ENCODE assay signal across 12 cellular contexts in genomic region chr18:13615432-13615861, GRCh38.
A peak's percentile ranks its signal among the peaks of the same experiment; 100 is the strongest.
DNase-seq lines count a peak whose midpoint lies in the region; ATAC-seq and TF ChIP-seq lines count a peak whose summit lies in the region.
"Had no signal": no experiment of that assay in that cellular context is flagged by ENCODE, and none has a peak within 500 bp of the region (broad histone marks: within the 10 kb centered on the region; RNA-seq: fewer than 3 reads in every experiment).

No MANE protein-coding gene starts in this region.

- H4K20me1 ChIP-seq in osteoblast (ENCODE audit: insufficient read depth, low read length): no peaks in the 10 kb centered on the region

- ATAC-seq in CD4-positive, CD25-positive, alpha-beta regulatory T cell (ENCODE audit: low read depth in 2 of 2): no peak
- ATAC-seq in HG03439 (IDR thresholded peaks at IDR 0.05; ENCODE audit: unreplicated experiment) (no peak), HG03095 (IDR thresholded peaks at IDR 0.05; ENCODE audit: unreplicated experiment) (no peak)

- peaks cover 50 to 85% (median 64%) of the 10 kb centered on the region in 4 donors for H3K4me1 Mint-ChIP-seq in CD4-positive, CD25-positive, alpha-beta regulatory T cell
- H3K4me1 Mint-ChIP-seq in endothelial cell (ENCODE audit: unreplicated experiment) (peaks cover 31% of the 10 kb centered on the region), type B pancreatic cell (ENCODE audit: unreplicated experiment) (peaks cover 15% of the 10 kb centered on the region)

- peaks cover 65% of the 10 kb centered on the region for H3K4me1 ChIP-seq in CD4-positive, CD25-positive, alpha-beta regulatory T cell (ENCODE audit: control insufficient read depth, insufficient read depth, low read length, poor library complexity, severe bottlenecking)
- H3K4me1 ChIP-seq in osteoblast (ENCODE audit: insufficient read depth, low read length): peaks cover 14% of the 10 kb centered on the region

- H3K36me3 ChIP-seq in CD4-positive, CD25-positive, alpha-beta regulatory T cell (ENCODE audit: control insufficient read depth, insufficient read depth, low read length): peaks cover under 1% of the 10 kb centered on the region
- H3K36me3 ChIP-seq in osteoblast (ENCODE audit: insufficient read depth, low read length): no peaks in the 10 kb centered on the region

- peak overlapping the region; percentile 41 to 93 (median 87) for H3K27ac Mint-ChIP-seq in CD4-positive, CD25-positive, alpha-beta regulatory T cell
- no peak overlapping the region for H3K27ac Mint-ChIP-seq in endothelial cell (ENCODE audit: unreplicated experiment)
- H3K27ac Mint-ChIP-seq in type B pancreatic cell: no peak overlapping the region

- in situ Hi-C loops in astrocyte of the spinal cord (cut with HindIII; ENCODE audit: low sequenced_read_pairs): no loop called here

- H3K4me2 ChIP-seq in osteoblast (ENCODE audit: insufficient read depth, low read length): no peak overlapping the region

- TF ChIP-seq CTCF in astrocyte of the spinal cord (IDR thresholded peaks at IDR 0.05; ENCODE audit: low read depth, low read length): no peak
- no peak for TF ChIP-seq CTCF in osteoblast (IDR thresholded peaks at IDR 0.05; ENCODE audit: extremely low read depth, low read depth, low read length)
- no peak for TF ChIP-seq CTCF in endothelial cell (IDR thresholded peaks at IDR 0.05; ENCODE audit: unreplicated experiment)
- no peak for TF ChIP-seq CTCF in type B pancreatic cell (conservative IDR thresholded peaks at IDR 0.05)

- H3K4me3 ChIP-seq in CD4-positive, CD25-positive, alpha-beta regulatory T cell (ENCODE audit: low read depth, low read length): peak overlapping the region; percentile 39
- H3K4me3 ChIP-seq in astrocyte of the spinal cord (ENCODE audit: low read depth, low read length) (no peak overlapping the region), osteoblast (ENCODE audit: insufficient read depth, low read length) (no peak overlapping the region)

- no peaks in the 10 kb centered on the region for H3K27me3 ChIP-seq in CD4-positive, CD25-positive, alpha-beta regulatory T cell (ENCODE audit: control insufficient read depth, insufficient read depth, low read length)
- H3K27me3 ChIP-seq in osteoblast (ENCODE audit: insufficient read depth, low read length): peaks cover 25% of the 10 kb centered on the region

- no peaks in the 10 kb centered on the region for H3K27me3 Mint-ChIP-seq in CD4-positive, CD25-positive, alpha-beta regulatory T cell
- H3K27me3 Mint-ChIP-seq in endothelial cell (ENCODE audit: unreplicated experiment) (peaks cover 15% of the 10 kb centered on the region), type B pancreatic cell (peaks cover 39% of the 10 kb centered on the region)

- no peaks in the 10 kb centered on the region for H3K9me3 Mint-ChIP-seq in CD4-positive, CD25-positive, alpha-beta regulatory T cell
- H3K9me3 Mint-ChIP-seq in endothelial cell (ENCODE audit: unreplicated experiment): no peaks in the 10 kb centered on the region
- no peaks in the 10 kb centered on the region for H3K9me3 Mint-ChIP-seq in type B pancreatic cell
- H3K9me3 Mint-ChIP-seq: immature natural killer cell had no signal

- no peak overlapping the region for H2AFZ ChIP-seq in osteoblast (ENCODE audit: low read length)

- H3K79me2 ChIP-seq in osteoblast (ENCODE audit: insufficient read depth, low read length): no peaks in the 10 kb centered on the region

- H3K4me3 Mint-ChIP-seq in CD4-positive, CD25-positive, alpha-beta regulatory T cell: peak overlapping the region; percentile 77 to 82 (median 79)
- H3K4me3 Mint-ChIP-seq in endothelial cell (ENCODE audit: unreplicated experiment) (no peak overlapping the region), type B pancreatic cell (no peak overlapping the region)

- peaks cover 1% of the 10 kb centered on the region for H3K36me3 Mint-ChIP-seq in CD4-positive, CD25-positive, alpha-beta regulatory T cell
- H3K36me3 Mint-ChIP-seq in endothelial cell (ENCODE audit: low read depth, unreplicated experiment) (peaks cover 6% of the 10 kb centered on the region), type B pancreatic cell (no peaks in the 10 kb centered on the region)
- H3K36me3 Mint-ChIP-seq: immature natural killer cell had no signal

- peak in 1 of 3 donors; percentile 67 for DNase-seq in CD4-positive, CD25-positive, alpha-beta regulatory T cell
- DNase-seq in M059J (ENCODE audit: low read depth): peak; percentile 3
- peak; percentile 5 for DNase-seq in astrocyte of the spinal cord (ENCODE audit: low read depth, low spot score)
- peak; percentile 85 for DNase-seq in osteoblast (ENCODE audit: insufficient read length, low spot score, missing footprints)
- DNase-seq in endothelial cell (ENCODE audit: low spot score): no peak
- DNase-seq in type B pancreatic cell (ENCODE audit: extremely low spot score, unreplicated experiment): no peak
- DNase-seq: DMS53; effector CD8-positive, alpha-beta T cell; NCI-H1436 treated with DMSO at 0.1 percent for 48 hours had no signal

- peak overlapping the region; percentile 45 for H3K27ac ChIP-seq in CD4-positive, CD25-positive, alpha-beta regulatory T cell (ENCODE audit: insufficient read depth, low read length, poor library complexity, severe bottlenecking)
- no peak overlapping the region for H3K27ac ChIP-seq in osteoblast (ENCODE audit: low read depth, low read length)

- no peaks in the 10 kb centered on the region for H3K9me3 ChIP-seq in CD4-positive, CD25-positive, alpha-beta regulatory T cell (ENCODE audit: control insufficient read depth in 2 of 2, low read length in 2 of 2)
- H3K9me3 ChIP-seq in osteoblast (ENCODE audit: low read depth, low read length): no peaks in the 10 kb centered on the region

Comparison
In these comparisons a context has a peak if more than half of its experiments do, and no peak if none do; other contexts are left out.
1. DNase-seq: peak in M059J (single experiment), astrocyte of the spinal cord (single experiment) and osteoblast (single experiment); none in endothelial cell (single experiment) and type B pancreatic cell (single experiment).
2. H3K27ac Mint-ChIP-seq: peak in CD4-positive, CD25-positive, alpha-beta regulatory T cell (3 of 3); none in endothelial cell (single experiment) and type B pancreatic cell (single experiment).
3. H3K4me3 Mint-ChIP-seq: peak in CD4-positive, CD25-positive, alpha-beta regulatory T cell (4 of 4); none in endothelial cell (single experiment) and type B pancreatic cell (single experiment).